ENCODE assay signal across 8 cellular contexts in the genomic region with DNA sequence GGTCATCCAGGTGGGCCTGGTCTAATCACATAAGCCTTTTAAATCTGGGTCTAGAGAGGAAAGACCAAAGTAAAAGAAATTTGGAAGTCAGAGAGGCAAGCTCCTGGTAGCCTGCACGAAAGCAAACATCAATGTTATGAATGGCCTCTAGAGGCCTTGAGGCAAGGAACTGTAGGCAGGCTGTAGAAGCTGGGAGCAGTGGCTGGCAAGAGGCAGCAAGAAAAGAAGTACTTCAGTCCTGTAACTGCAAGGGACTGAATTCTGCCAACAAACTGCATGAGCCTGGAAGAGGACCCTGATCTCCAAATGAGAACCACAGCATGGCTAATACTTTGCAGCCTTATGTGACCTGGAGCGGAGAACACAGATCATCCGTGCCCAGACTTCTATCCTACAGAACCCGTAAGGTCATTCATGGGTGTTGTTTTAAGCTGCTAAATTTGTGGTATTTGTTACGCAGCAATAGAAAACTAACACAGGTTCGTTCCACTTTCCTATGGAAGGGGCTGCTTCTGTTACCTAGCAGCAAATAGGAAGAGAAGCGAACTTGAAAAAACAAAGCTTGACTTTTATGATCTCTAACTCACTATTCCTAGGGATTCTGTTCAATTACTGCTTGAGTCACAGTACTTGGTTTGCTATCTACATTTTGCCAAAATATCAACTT. TPM values are rescaled to one million over a fixed set of nuclear protein-coding genes. Genes with fewer than 3 reads are reported as not detected.
A peak's percentile ranks its signal among the peaks of the same experiment; 100 is the strongest.
DNase-seq lines count a peak whose midpoint lies in the region; ATAC-seq, FAIRE-seq and TF ChIP-seq lines count a peak whose summit lies in the region.

No MANE protein-coding gene starts in this region.

- H3K9me3 ChIP-seq in A673 (ENCODE audit: low read depth, low read length, poor library complexity, severe bottlenecking) (no peaks in the 10 kb centered on the region), astrocyte (ENCODE audit: insufficient read depth, low read depth, low read length) (no peaks in the 10 kb centered on the region)

- H3K27ac ChIP-seq in A673 (ENCODE audit: low read depth, low read length, poor library complexity, severe bottlenecking) (peak overlapping the region; percentile 99), HL-60 (replicated peaks) (peak overlapping the region; percentile 96), astrocyte (ENCODE audit: low read depth, low read length) (peak overlapping the region; percentile 98)

- TF ChIP-seq CTCF in A673 (conservative IDR thresholded peaks at IDR 0.05; ENCODE audit: low read depth, low read length) (no peak), HL-60 (IDR thresholded peaks at IDR 0.05; ENCODE audit: insufficient read depth, low read length) (no peak), astrocyte (IDR thresholded peaks at IDR 0.05; ENCODE audit: insufficient read depth, low read depth, low read length) (no peak)

- no peak overlapping the region for H2AFZ ChIP-seq in astrocyte (ENCODE audit: low read depth, low read length)

- CTCF ChIA-PET in A673 (lab: Charles Lee), result no interaction called here

- no peak for ATAC-seq in memory B cell (ENCODE audit: low read depth)
- ATAC-seq in GM19452 (IDR thresholded peaks at IDR 0.05; ENCODE audit: unreplicated experiment), result no peak

- peaks cover 20% of the 10 kb centered on the region for H3K4me1 Mint-ChIP-seq in astrocyte (ENCODE audit: low read depth, unreplicated experiment)
- H3K4me1 Mint-ChIP-seq in memory B cell, result peaks cover 30% of the 10 kb centered on the region

- intact Hi-C loops in A673 (cut with micrococcal nuclease; ENCODE audit: unreplicated experiment), result no loop called here

- H3K4me3 ChIP-seq in A673 (ENCODE audit: low read depth, low read length, poor library complexity, severe bottlenecking) (peak overlapping the region; percentile 78), HL-60 (replicated peaks; ENCODE audit: insufficient read depth, low read length) (peak overlapping the region; percentile 85), astrocyte (ENCODE audit: insufficient read depth, low read depth, low read length) (peak overlapping the region; percentile 81)

- no peaks in the 10 kb centered on the region for H3K27me3 ChIP-seq in A673 (replicated peaks; ENCODE audit: insufficient read depth, low read depth, low read length, poor library complexity)
- no peaks in the 10 kb centered on the region for H3K27me3 ChIP-seq in HL-60 (ENCODE audit: insufficient read depth, poor library complexity, severe bottlenecking)
- H3K27me3 ChIP-seq in astrocyte (ENCODE audit: insufficient read depth, low read length), result no peaks in the 10 kb centered on the region

- no TSS peak for BruUV-seq in A673 (replicated peaks; lab: Mats Ljungman, UMichigan)

- H3K79me2 ChIP-seq in astrocyte (ENCODE audit: insufficient read depth, low read length), result peaks cover 56% of the 10 kb centered on the region

- peaks cover 3% of the 10 kb centered on the region for H3K36me3 ChIP-seq in A673 (ENCODE audit: insufficient read depth, low read length, poor library complexity, severe bottlenecking)
- H3K36me3 ChIP-seq in astrocyte (ENCODE audit: insufficient read depth, low read length), result no peaks in the 10 kb centered on the region

- POLR2A ChIA-PET in A673 (lab: Charles Lee; ENCODE audit: low non-redundant PET), result no interaction called here

- H3K4me3 Mint-ChIP-seq in astrocyte (ENCODE audit: unreplicated experiment), result peak overlapping the region; percentile 90
- H3K4me3 Mint-ChIP-seq in memory B cell, result peak overlapping the region; percentile 93

- peaks cover 5% of the 10 kb centered on the region for H3K36me3 Mint-ChIP-seq in astrocyte (ENCODE audit: low read depth, unreplicated experiment)
- peaks cover 10% of the 10 kb centered on the region for H3K36me3 Mint-ChIP-seq in memory B cell

- peaks cover 52% of the 10 kb centered on the region for H4K20me1 ChIP-seq in astrocyte (ENCODE audit: insufficient read depth, low read length)

- DNase-seq in A673 (ENCODE audit: low spot score) (peak; percentile 26), HL-60 (ENCODE audit: low read depth in 1 of 2, low spot score in 1 of 2) (peak in 1 of 2 experiments; percentile 20), astrocyte (ENCODE audit: low read depth) (no peak), memory B cell (ENCODE audit: low spot score in 2 of 2) (no peak), hippocampal formation (lab: John Stamatoyannopoulos, UW) (no peak), NCI-H1092 treated with DMSO at 0.1 percent for 48 hours (lab: John Stamatoyannopoulos, UW) (no peak), SW480 (ENCODE audit: low spot score) (no peak)

- H3K4me2 ChIP-seq in astrocyte (ENCODE audit: low read length), result peak overlapping the region; percentile 86

- H3K4me1 ChIP-seq in A673 (ENCODE audit: insufficient read depth, low read length, poor library complexity, severe bottlenecking) (peaks cover 10% of the 10 kb centered on the region), astrocyte (ENCODE audit: insufficient read depth, low read length) (peaks cover 10% of the 10 kb centered on the region)

- no peak for FAIRE-seq in astrocyte (lab: Jason Lieb, UNC)

- H3K27ac Mint-ChIP-seq in astrocyte (ENCODE audit: unreplicated experiment) (peak overlapping the region; percentile 60), memory B cell (peak overlapping the region; percentile 96)

- no peaks in the 10 kb centered on the region for H3K9me3 Mint-ChIP-seq in astrocyte (ENCODE audit: unreplicated experiment)
- H3K9me3 Mint-ChIP-seq in memory B cell, result no peaks in the 10 kb centered on the region

- H3K27me3 Mint-ChIP-seq in astrocyte (ENCODE audit: low read depth, unreplicated experiment) (no peaks in the 10 kb centered on the region), memory B cell (no peaks in the 10 kb centered on the region)

- H3K9ac ChIP-seq in astrocyte (ENCODE audit: low read length), result peak overlapping the region; percentile 97

RNA-seq across cellular contexts. Expression of a gene that starts 1.2 kb away (rescaled TPM):
- total RNA-seq in A673 (2021) (172 and 174 TPM in 2 replicates), astrocyte (99.3 and 99.4 TPM in 2 replicates)

RNA-seq across cellular contexts. Expression of a gene that starts 5.2 kb away (rescaled TPM):
- 81.9 and 97.7 TPM in 2 replicates for total RNA-seq in A673 (2021)
- 31.4 and 35.2 TPM in 2 replicates for total RNA-seq in astrocyte
